10 cellular contexts compared by ENCODE assay signal in the genomic region with DNA sequence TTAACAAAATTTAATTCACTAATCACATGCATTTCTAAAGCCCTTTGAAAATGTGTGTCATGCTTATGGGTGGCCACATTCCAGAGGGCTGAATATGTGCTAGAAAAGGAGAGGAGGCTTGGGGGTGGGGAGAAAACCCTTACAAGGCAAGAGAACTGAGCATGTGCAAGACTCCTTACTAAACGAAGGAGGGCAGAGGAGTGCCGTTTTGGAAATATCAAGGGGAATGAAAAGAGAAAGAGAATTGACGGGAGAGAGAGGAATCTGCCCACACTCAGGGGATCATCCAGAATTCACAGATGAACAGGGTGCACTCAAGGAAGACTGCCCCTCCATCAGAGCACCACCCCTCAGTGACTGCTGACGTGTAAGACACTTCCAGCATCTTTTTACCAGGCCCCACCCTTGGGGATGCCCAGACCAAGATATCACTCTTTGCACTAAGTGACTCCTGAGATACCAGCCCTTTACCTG. TPM values are rescaled to one million over a fixed set of nuclear protein-coding genes. Genes with fewer than 3 reads are reported as not detected.
A peak's percentile ranks its signal among the peaks of the same experiment; 100 is the strongest.
DNase-seq lines count a peak whose midpoint lies in the region; ATAC-seq and TF ChIP-seq lines count a peak whose summit lies in the region.
"Had no signal": no experiment of that assay in that cellular context is flagged by ENCODE, and none has a peak within 500 bp of the region (broad histone marks: within the 10 kb centered on the region; RNA-seq: fewer than 3 reads in every experiment).

No MANE protein-coding gene starts in this region.

- POLR2A ChIA-PET in naive thymus-derived CD8-positive, alpha-beta T cell (lab: Charles Lee): no interaction called here

- H3K27ac Mint-ChIP-seq in naive thymus-derived CD8-positive, alpha-beta T cell: no peak overlapping the region

- H3K36me3 Mint-ChIP-seq in naive thymus-derived CD8-positive, alpha-beta T cell: no peaks in the 10 kb centered on the region

- H3K4me1 Mint-ChIP-seq in naive thymus-derived CD8-positive, alpha-beta T cell: peaks cover 0 to 7% (median 0%) of the 10 kb centered on the region in 4 donors

- no peak overlapping the region for H3K4me3 Mint-ChIP-seq in naive thymus-derived CD8-positive, alpha-beta T cell

- H3K9me3 ChIP-seq in cardiac muscle cell (ENCODE audit: low read depth) (no peaks in the 10 kb centered on the region), lung (ENCODE audit: control insufficient read depth in 2 of 2, insufficient read depth in 1 of 2, low read length in 1 of 2) (peaks cover 0 to 1% of the 10 kb centered on the region in 2 donors)

- peak; percentile 26 for TF ChIP-seq CTCF in cardiac muscle cell (IDR thresholded peaks at IDR 0.05; ENCODE audit: low read depth, low read length)
- no peak for TF ChIP-seq CTCF in lung (IDR thresholded peaks at IDR 0.05; ENCODE audit: control extremely low read depth, extremely low read depth)

- no peaks in the 10 kb centered on the region for H3K9me3 Mint-ChIP-seq in naive thymus-derived CD8-positive, alpha-beta T cell

- no peaks in the 10 kb centered on the region for H3K27me3 Mint-ChIP-seq in naive thymus-derived CD8-positive, alpha-beta T cell

- H3K27me3 ChIP-seq in cardiac muscle cell: no peaks in the 10 kb centered on the region
- H3K27me3 ChIP-seq in lung (ENCODE audit: control insufficient read depth, insufficient read depth): no peaks in the 10 kb centered on the region

- ATAC-seq in lung (ENCODE audit: insufficient read depth, low FRiP score): peak; percentile 78
- ATAC-seq in GM18909 (IDR thresholded peaks at IDR 0.05; ENCODE audit: poor library complexity, unreplicated experiment): no peak
- no peak for ATAC-seq in naive thymus-derived CD8-positive, alpha-beta T cell

- WGBS in lung, 2 donors: 50 to 75% methylated on average over 4 of the region's 4 CpGs

- H3K27ac ChIP-seq in cardiac muscle cell (no peak overlapping the region), lung (ENCODE audit: low read depth in 1 of 2, low read length in 1 of 2) (peak overlapping the region; percentile 67 to 74)
- H3K27ac ChIP-seq: C4-2B had no signal

- H3K4me1 ChIP-seq in cardiac muscle cell (ENCODE audit: low read depth): no peaks in the 10 kb centered on the region
- H3K4me1 ChIP-seq in lung (ENCODE audit: control insufficient read depth in 2 of 2, insufficient read depth in 2 of 2, low read length in 2 of 2): no peaks in the 10 kb centered on the region

- H3K4me3 ChIP-seq in cardiac muscle cell: no peak overlapping the region
- H3K4me3 ChIP-seq in lung: no peak overlapping the region

- no peaks in the 10 kb centered on the region for H3K36me3 ChIP-seq in cardiac muscle cell
- H3K36me3 ChIP-seq in lung (ENCODE audit: control insufficient read depth in 2 of 2, insufficient read depth in 2 of 2, low read length in 2 of 2): no peaks in the 10 kb centered on the region

- intact Hi-C loops in cardiac septum (cut with DNase I): loop anchor here (2.0 kb wide), 2 partner anchors 21 to 39 kb away; partner anchors contain the start of gene TSC22D2

- peak; percentile 58 to 96 for DNase-seq in cardiac muscle cell (ENCODE audit: low read depth in 1 of 2, low spot score in 1 of 2)
- no peak for DNase-seq in cardiac septum (ENCODE audit: low spot score)
- DNase-seq in dermis blood vessel endothelial cell: peak; percentile 94
- peak; percentile 72 for DNase-seq in lung (ENCODE audit: low spot score)
- DNase-seq in naive thymus-derived CD8-positive, alpha-beta T cell: no peak
- no peak for DNase-seq in HuH-7 (ENCODE audit: low spot score)
- DNase-seq in HuH-7.5 (ENCODE audit: low spot score): no peak
- DNase-seq: NCI-H2029 treated with DMSO at 0.1 percent for 48 hours had no signal

RNA-seq across cellular contexts. Expression of gene TSC22D2, which starts 37.9 kb away (rescaled TPM):
- total RNA-seq in cardiac muscle cell: 12.8 and 25.6 TPM in 2 replicates
- 22.6 and 29.1 TPM in 2 replicates for polyA plus RNA-seq in cardiac muscle cell
- 66.0 TPM for total RNA-seq in cardiac septum
- total RNA-seq in dermis blood vessel endothelial cell: 7.0 and 7.4 TPM in 2 replicates
- 10 to 100 TPM; 25.7 to 57.7 TPM for total RNA-seq in lung
- polyA plus RNA-seq in lung: 10 to 100 TPM in 1 of 2 donors, 1 to 10 TPM in 1; 8.8 to 11.7 TPM
- 10 to 100 TPM; 25.9 to 28.9 TPM for total RNA-seq in naive thymus-derived CD8-positive, alpha-beta T cell
- polyA plus RNA-seq in naive thymus-derived CD8-positive, alpha-beta T cell: 10 to 100 TPM in 1 of 3 donors, 1 to 10 TPM in 2; 6.3 to 11.8 (median 8.0) TPM

Comparison
In these comparisons a context has a peak if more than half of its experiments do, and no peak if none do; other contexts are left out.
1. DNase-seq: peak in cardiac muscle cell (2 of 2), dermis blood vessel endothelial cell (single experiment) and lung (single experiment); none in cardiac septum (single experiment), naive thymus-derived CD8-positive, alpha-beta T cell (0 of 10), HuH-7 (single experiment) and HuH-7.5 (single experiment).